In genomic region chr16:2879854-2880508, GRCh38 we compare ENCODE assay signal across 1 cellular context.
TF ChIP-seq lines count a peak whose summit lies in the region.

No MANE protein-coding gene starts in this region.

TF ChIP-seq in HEK293, 187 proteins besides CTCF, POLR2A, EP300 and RAD21 (continued from another document):
- TF ChIP-seq KLF9 (tag by site-specific recombination; IDR thresholded peaks at IDR 0.05; ENCODE audit: low read depth) (no peak), ZNF830 (tag by site-specific recombination; IDR thresholded peaks at IDR 0.05; ENCODE audit: low read depth) (no peak), ZNF521 (tag by site-specific recombination; IDR thresholded peaks at IDR 0.05) (no peak), SETDB1 (IDR thresholded peaks at IDR 0.05; ENCODE audit: insufficient read length, low read length) (peak; percentile 87)
TF ChIP-seq in HEK293: peak in this region for 1.
